In genomic region chr18:77103991-77104521, GRCh38 we compare ENCODE assay signal across 9 cellular contexts. TPM values are rescaled to one million over a fixed set of nuclear protein-coding genes. Genes with fewer than 3 reads are reported as not detected.
DNase-seq lines count a peak whose midpoint lies in the region; ATAC-seq, FAIRE-seq and TF ChIP-seq lines count a peak whose summit lies in the region.
"Had no signal": no experiment of that assay in that cellular context is flagged by ENCODE, and none has a peak within 500 bp of the region (broad histone marks: within the 10 kb centered on the region; RNA-seq: fewer than 3 reads in every experiment).

No MANE protein-coding gene starts in this region.

- H3K9ac ChIP-seq in adipocyte (ENCODE audit: low read length): peak overlapping the region; percentile 88
- H3K9ac ChIP-seq in keratinocyte (ENCODE audit: control insufficient read depth, extremely low read depth, insufficient read depth, low read length): no peak overlapping the region

- H3K36me3 ChIP-seq in adipocyte (ENCODE audit: control insufficient read depth, insufficient read depth, low read length, severe bottlenecking) (no peaks in the 10 kb centered on the region), keratinocyte (ENCODE audit: control insufficient read depth in 2 of 2, extremely low read depth in 1 of 2, insufficient read depth in 2 of 2, low read length in 2 of 2) (peaks cover 8 to 23% of the 10 kb centered on the region in 2 experiments), suprapubic skin (no peaks in the 10 kb centered on the region)

- H3K27ac ChIP-seq in keratinocyte (ENCODE audit: control insufficient read depth, insufficient read depth, low read length): peak overlapping the region; percentile 100
- peak overlapping the region; percentile 33 for H3K27ac ChIP-seq in suprapubic skin

- no peak for ATAC-seq in HG02623 (IDR thresholded peaks at IDR 0.05; ENCODE audit: unreplicated experiment)

- TF ChIP-seq EP300 in suprapubic skin (IDR thresholded peaks at IDR 0.05): no peak

- WGBS in suprapubic skin: 81% methylated on average over 11 of the region's 11 CpGs

- H3K4me1 ChIP-seq in adipocyte (ENCODE audit: control insufficient read depth, insufficient read depth, low read length): peaks cover 77% of the 10 kb centered on the region
- peaks cover 63% of the 10 kb centered on the region for H3K4me1 ChIP-seq in keratinocyte (ENCODE audit: control insufficient read depth, extremely low read depth, insufficient read depth, low read length)
- peaks cover 80% of the 10 kb centered on the region for H3K4me1 ChIP-seq in suprapubic skin

- no peak overlapping the region for H2AFZ ChIP-seq in keratinocyte (ENCODE audit: control insufficient read depth, low read length)

- DNase-seq in activated CD8-positive, alpha-beta memory T cell treated with anti-CD3 and anti-CD28 coated beads for 24 hours: peak; percentile 54
- DNase-seq in activated CD8-positive, alpha-beta memory T cell treated with anti-CD3 and anti-CD28 coated beads, Interleukin-2, amount 50 U/mL, for 4 hours: no peak
- DNase-seq in adipocyte (ENCODE audit: low read depth): no peak
- no peak for DNase-seq in keratinocyte (ENCODE audit: low read depth, low spot score)
- no peak for DNase-seq in suprapubic skin (ENCODE audit: low spot score in 2 of 2)
- no peak for DNase-seq in NCI-H2196 (lab: John Stamatoyannopoulos, UW; ENCODE audit: unreplicated experiment)
- DNase-seq in KBM-7: no peak
- DNase-seq: glutamatergic neuron had no signal

- FAIRE-seq in keratinocyte (lab: Jason Lieb, UNC): no peak

- peak overlapping the region; percentile 55 for H3K4me3 ChIP-seq in adipocyte (ENCODE audit: low read length)
- no peak overlapping the region for H3K4me3 ChIP-seq in keratinocyte (ENCODE audit: control insufficient read depth in 2 of 3, extremely low read depth in 1 of 3, insufficient read depth in 2 of 3, low read depth in 1 of 3, low read length in 3 of 3)
- H3K4me3 ChIP-seq in suprapubic skin: no peak overlapping the region

- H3K27me3 ChIP-seq in adipocyte (replicated peaks; ENCODE audit: control insufficient read depth, insufficient read depth, low read length): no peaks in the 10 kb centered on the region
- H3K27me3 ChIP-seq in keratinocyte (ENCODE audit: control insufficient read depth, extremely low read depth, insufficient read depth, low read length): no peaks in the 10 kb centered on the region
- no peaks in the 10 kb centered on the region for H3K27me3 ChIP-seq in suprapubic skin

- H3K79me2 ChIP-seq in keratinocyte (ENCODE audit: control insufficient read depth, insufficient read depth, low read length): peaks cover 39% of the 10 kb centered on the region

- peaks cover 2% of the 10 kb centered on the region for H3K9me1 ChIP-seq in keratinocyte (ENCODE audit: control insufficient read depth, extremely low read depth, insufficient read depth, low read length)

- H3K4me2 ChIP-seq in keratinocyte (ENCODE audit: control insufficient read depth, extremely low read depth, insufficient read depth, low read depth, low read length): no peak overlapping the region

- no peaks in the 10 kb centered on the region for H4K20me1 ChIP-seq in keratinocyte (ENCODE audit: control insufficient read depth, extremely low read depth, insufficient read depth, low read length)

- in situ Hi-C loops in KBM-7 (cut with MboI; ENCODE audit: low pct_unique_long_range_greater_than_20kb, low sequenced_read_pairs): no loop called here

- H3K9me3 ChIP-seq in adipocyte (ENCODE audit: control insufficient read depth, low read length) (no peaks in the 10 kb centered on the region), keratinocyte (ENCODE audit: control insufficient read depth, low read depth, low read length) (no peaks in the 10 kb centered on the region), suprapubic skin (no peaks in the 10 kb centered on the region)

- dilution Hi-C loops in keratinocyte (cut with MboI; ENCODE audit: extremely low pct_ligation_motif_present, low sequenced_read_pairs): no loop called here

- TF ChIP-seq CTCF in keratinocyte (optimal IDR thresholded peaks at IDR 0.05 in 1 of 3, IDR thresholded peaks at IDR 0.05 in 1 of 3, conservative IDR thresholded peaks at IDR 0.05 in 1 of 3; ENCODE audit: extremely low read depth in 1 of 3, insufficient read depth in 2 of 3, low read length in 3 of 3): no peak
- no peak for TF ChIP-seq CTCF in suprapubic skin (IDR thresholded peaks at IDR 0.05)

- no peak for TF ChIP-seq POLR2A in suprapubic skin (IDR thresholded peaks at IDR 0.05)

RNA-seq across cellular contexts. Expression of gene MBP, which starts 28.5 kb away (rescaled TPM):
- 30.7 to 38.7 TPM (median 35.6 TPM) in 3 replicates for polyA plus RNA-seq in keratinocyte
- 38.5 TPM for polyA plus RNA-seq in keratinocyte (2011; ENCODE audit: low read depth)
- polyA plus RNA-seq in keratinocyte (2011; cell fraction: cytosol; rRNA removed): 30.1 and 40.6 TPM in 2 replicates
- 39.0 and 41.5 TPM in 2 replicates for polyA plus RNA-seq in keratinocyte (2011; cell fraction: nucleus; rRNA removed)
- 25.6 and 33.7 TPM in 2 replicates for polyA plus RNA-seq in keratinocyte (2012; ENCODE audit: low replicate concordance)
- 49.5 to 66.1 TPM (median 52.8 TPM) in 3 replicates for polyA minus RNA-seq in keratinocyte
- polyA minus RNA-seq in keratinocyte (2011; cell fraction: cytosol; rRNA and poly(A)+ RNA removed): 49.3 TPM
- 33.8 and 64.1 TPM in 2 replicates for polyA minus RNA-seq in keratinocyte (2011; cell fraction: nucleus; rRNA and poly(A)+ RNA removed)
- total RNA-seq in suprapubic skin: 100 to 1,000 TPM in 1 of 4 donors, 10 to 100 TPM in 3; 37.0 to 100 (median 69.3) TPM
